12 cellular contexts compared by ENCODE assay signal in the genomic region with DNA sequence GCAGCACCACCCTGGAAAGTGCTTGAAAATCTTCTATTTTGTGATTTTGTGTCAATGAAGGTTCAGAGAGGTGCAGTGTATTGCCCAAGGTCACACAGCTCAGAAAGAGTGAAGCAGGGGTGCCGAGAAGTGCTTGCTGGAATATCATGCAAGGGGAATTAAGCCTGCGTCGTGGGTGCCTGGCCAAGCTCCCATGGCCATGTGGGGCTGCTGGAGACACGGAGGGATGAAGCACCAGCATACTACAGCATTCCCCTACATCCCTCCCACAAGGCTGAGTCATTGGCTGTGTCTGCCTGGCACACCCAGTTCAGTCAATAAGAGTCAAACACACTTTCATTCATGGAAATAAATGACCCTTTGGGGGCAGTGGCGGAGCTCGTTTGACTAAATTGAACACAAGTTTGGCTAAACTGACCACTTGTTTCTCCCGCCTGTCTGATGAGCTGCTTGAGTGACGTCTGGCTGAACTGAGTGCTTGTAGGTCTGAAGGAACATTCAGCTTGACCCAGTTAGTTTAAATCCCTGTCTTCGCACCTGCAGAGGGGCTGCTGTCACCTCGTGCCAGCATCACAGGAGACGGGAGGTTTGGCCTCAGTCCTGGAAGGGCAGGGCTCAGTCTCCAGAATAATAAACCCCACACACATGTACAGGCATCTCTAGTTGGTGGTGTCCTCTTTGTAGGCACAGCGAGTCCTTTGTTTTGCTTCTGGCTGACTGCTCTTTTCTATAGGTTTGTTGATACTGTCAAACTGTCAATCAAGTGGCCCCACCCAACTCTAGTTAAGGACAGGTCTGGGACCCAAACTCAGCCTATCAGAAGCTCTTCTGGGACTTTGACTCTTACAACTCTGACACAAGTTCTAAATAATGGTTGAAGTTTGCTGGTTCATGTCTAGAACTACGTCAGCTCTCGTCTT. TPM values are rescaled to one million over a fixed set of nuclear protein-coding genes. Genes with fewer than 3 reads are reported as not detected.
A peak's percentile ranks its signal among the peaks of the same experiment; 100 is the strongest.
DNase-seq lines count a peak whose midpoint lies in the region; ATAC-seq, FAIRE-seq and TF ChIP-seq lines count a peak whose summit lies in the region.
"Had no signal": no experiment of that assay in that cellular context is flagged by ENCODE, and none has a peak within 500 bp of the region (broad histone marks: within the 10 kb centered on the region; RNA-seq: fewer than 3 reads in every experiment).

No MANE protein-coding gene starts in this region.

- H3K4me3 ChIP-seq in A549 (no peak overlapping the region), astrocyte of the spinal cord (ENCODE audit: low read depth, low read length) (no peak overlapping the region)
- H3K4me3 ChIP-seq: colonic mucosa had no signal

- TF ChIP-seq RAD21 in A549 (conservative IDR thresholded peaks at IDR 0.05 in 1 of 2, IDR thresholded peaks at IDR 0.05 in 1 of 2) = peak; percentile 58 to 75

- peak overlapping the region; percentile 70 for H3K4me2 ChIP-seq in A549

- CTCF ChIA-PET in A549 (lab: Yijun Ruan, JAX) = interaction anchor here (0.6 to 32.6 kb wide), 30 partner anchors 8 to 608 kb away, joined by 3 to 818 read pairs (median 3); a partner anchor contains a TSS

- peak; percentile 85 to 93 for ATAC-seq in A549
- ATAC-seq in GM21619 (IDR thresholded peaks at IDR 0.05; ENCODE audit: unreplicated experiment) = no peak

- peak in 1 of 2 experiments; percentile 51; a peak in 2 of 5 replicates for TF ChIP-seq EP300 in A549 (IDR thresholded peaks at IDR 0.05)

- H3K9me3 ChIP-seq in A549 = no peaks in the 10 kb centered on the region
- H3K9me3 ChIP-seq: colonic mucosa had no signal

- POLR2A ChIA-PET in A549 (lab: Yijun Ruan, JAX) = interaction anchor here (1.0 to 1.8 kb wide), 4 partner anchors 17 to 48 kb away, joined by 3 to 13 read pairs (median 8); no protein-coding TSS in a partner anchor

- TF ChIP-seq POLR2A in A549 (IDR thresholded peaks at IDR 0.05; ENCODE audit: low read length) = peak; percentile 37; the same call in 1 of the 2 replicates

- DNase-seq in A549 (ENCODE audit: low read depth in 1 of 2, low spot score in 1 of 2) (peak; percentile 92 to 95), HPDE6-E6E7 (ENCODE audit: extremely low spot score) (peak; percentile 100), astrocyte of the spinal cord (ENCODE audit: low read depth, low spot score) (peak; percentile 87), kidney glomerular epithelial cell (lab: John Stamatoyannopoulos, UW) (peak; percentile 87), NCI-H187 (lab: John Stamatoyannopoulos, UW) (no peak), GM19239 (ENCODE audit: insufficient read length, low spot score) (no peak)
- no peak for DNase-seq in stimulated activated CD4-positive, alpha-beta T cell treated with anti-CD3 and anti-CD28 coated beads, Interleukin-4, amount 100 ng/mL, for 4 hours
- DNase-seq: activated CD4-positive, alpha-beta T cell treated with anti-CD3 and anti-CD28 coated beads for 1 hour; colonic mucosa; MV-4-11; nephron progenitor cell had no signal

- whole genome bisulfite sequencing in A549 (ENCODE audit: missing lambda C conversion rate) = 33% methylated on average over 12 of the region's 14 CpGs

- H3K27ac ChIP-seq in A549 = peak overlapping the region; percentile 91 to 93
- H3K27ac ChIP-seq: colonic mucosa had no signal

- in situ Hi-C loops in astrocyte of the spinal cord (cut with HindIII; ENCODE audit: low sequenced_read_pairs) = no loop called here

- FAIRE-seq in A549 (lab: Jason Lieb, UNC) (peak; percentile 84), GM19239 (lab: Jason Lieb, UNC) (no peak)

- peak; percentile 45 for TF ChIP-seq CTCF in A549 (IDR thresholded peaks at IDR 0.05)
- no peak for TF ChIP-seq CTCF in astrocyte of the spinal cord (IDR thresholded peaks at IDR 0.05; ENCODE audit: low read depth, low read length)

- H3K4me1 ChIP-seq in A549 = peaks cover 58% of the 10 kb centered on the region
- H3K4me1 ChIP-seq: colonic mucosa had no signal

TF ChIP-seq in A549, 52 proteins besides CTCF, POLR2A, EP300 and RAD21 (continues in another document):
- TF ChIP-seq HEYL (CRISPR knock-in tag; IDR thresholded peaks at IDR 0.05) = no peak
- peak; percentile 59 for TF ChIP-seq MAFK (IDR thresholded peaks at IDR 0.05; ENCODE audit: partially characterized antibody)
- TF ChIP-seq GATA3 (IDR thresholded peaks at IDR 0.05; ENCODE audit: borderline replicate concordance) = peak; percentile 35; the same call in 1 of the 2 replicates
- no peak for TF ChIP-seq HDAC2 (IDR thresholded peaks at IDR 0.05)
- TF ChIP-seq EHF (CRISPR knock-in tag; IDR thresholded peaks at IDR 0.05) = no peak
- TF ChIP-seq RARB (CRISPR knock-in tag; IDR thresholded peaks at IDR 0.05) = no peak
- no peak for TF ChIP-seq CEBPB (IDR thresholded peaks at IDR 0.05)
- TF ChIP-seq RFX5 (IDR thresholded peaks at IDR 0.05) = 0 out of 2 replicates have a peak, but pooled peaks have one; percentile 41
- TF ChIP-seq, protein P1, sequence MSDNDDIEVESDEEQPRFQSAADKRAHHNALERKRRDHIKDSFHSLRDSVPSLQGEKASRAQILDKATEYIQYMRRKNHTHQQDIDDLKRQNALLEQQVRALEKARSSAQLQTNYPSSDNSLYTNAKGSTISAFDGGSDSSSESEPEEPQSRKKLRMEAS (IDR thresholded peaks at IDR 0.05) = peak; percentile 93
- no peak for TF ChIP-seq KDM5A (IDR thresholded peaks at IDR 0.05)
- peak; percentile 60 for TF ChIP-seq SMC3 (IDR thresholded peaks at IDR 0.05)
- no peak for TF ChIP-seq BHLHE40 (IDR thresholded peaks at IDR 0.05; ENCODE audit: low read depth, low read length)
- TF ChIP-seq ZSCAN20 (CRISPR knock-in tag; IDR thresholded peaks at IDR 0.05) = no peak
- no peak for TF ChIP-seq EHMT2 (IDR thresholded peaks at IDR 0.05; ENCODE audit: low read depth)
- TF ChIP-seq, protein P2, sequence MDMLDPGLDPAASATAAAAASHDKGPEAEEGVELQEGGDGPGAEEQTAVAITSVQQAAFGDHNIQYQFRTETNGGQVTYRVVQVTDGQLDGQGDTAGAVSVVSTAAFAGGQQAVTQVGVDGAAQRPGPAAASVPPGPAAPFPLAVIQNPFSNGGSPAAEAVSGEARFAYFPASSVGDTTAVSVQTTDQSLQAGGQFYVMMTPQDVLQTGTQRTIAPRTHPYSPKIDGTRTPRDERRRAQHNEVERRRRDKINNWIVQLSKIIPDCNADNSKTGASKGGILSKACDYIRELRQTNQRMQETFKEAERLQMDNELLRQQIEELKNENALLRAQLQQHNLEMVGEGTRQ (IDR thresholded peaks at IDR 0.05) = peak; percentile 15; the same call in 1 of the 2 replicates
- TF ChIP-seq, protein P3, sequence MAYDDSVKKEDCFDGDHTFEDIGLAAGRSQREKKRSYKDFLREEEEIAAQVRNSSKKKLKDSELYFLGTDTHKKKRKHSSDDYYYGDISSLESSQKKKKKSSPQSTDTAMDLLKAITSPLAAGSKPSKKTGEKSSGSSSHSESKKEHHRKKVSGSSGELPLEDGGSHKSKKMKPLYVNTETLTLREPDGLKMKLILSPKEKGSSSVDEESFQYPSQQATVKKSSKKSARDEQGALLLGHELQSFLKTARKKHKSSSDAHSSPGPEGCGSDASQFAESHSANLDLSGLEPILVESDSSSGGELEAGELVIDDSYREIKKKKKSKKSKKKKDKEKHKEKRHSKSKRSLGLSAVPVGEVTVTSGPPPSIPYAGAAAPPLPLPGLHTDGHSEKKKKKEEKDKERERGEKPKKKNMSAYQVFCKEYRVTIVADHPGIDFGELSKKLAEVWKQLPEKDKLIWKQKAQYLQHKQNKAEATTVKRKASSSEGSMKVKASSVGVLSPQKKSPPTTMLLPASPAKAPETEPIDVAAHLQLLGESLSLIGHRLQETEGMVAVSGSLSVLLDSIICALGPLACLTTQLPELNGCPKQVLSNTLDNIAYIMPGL (CRISPR knock-in tag; IDR thresholded peaks at IDR 0.05; ENCODE audit: borderline replicate concordance) = no peak
- no peak for TF ChIP-seq ESRRA (IDR thresholded peaks at IDR 0.05; ENCODE audit: borderline replicate concordance, low read length)
- no peak for TF ChIP-seq FOSB (CRISPR knock-in tag; IDR thresholded peaks at IDR 0.05)
- TF ChIP-seq NR3C1 (IDR thresholded peaks at IDR 0.05) = no peak
- peak; percentile 77 to 81; a peak in 4 of 5 replicates for TF ChIP-seq JUN (IDR thresholded peaks at IDR 0.05)
- TF ChIP-seq RNF2 (IDR thresholded peaks at IDR 0.05; ENCODE audit: borderline replicate concordance, low read depth) = no peak
- no peak for TF ChIP-seq CHD2 (IDR thresholded peaks at IDR 0.05; ENCODE audit: low read length, partially characterized antibody)
- no peak for TF ChIP-seq TP53 (CRISPR knock-in tag; IDR thresholded peaks at IDR 0.05)
- TF ChIP-seq MAZ (IDR thresholded peaks at IDR 0.05; ENCODE audit: borderline replicate concordance, low read depth, low read length) = no peak
- TF ChIP-seq HOXB5 (CRISPR knock-in tag; IDR thresholded peaks at IDR 0.05) = peak; percentile 57; the same call in 1 of the 2 replicates
- no peak for TF ChIP-seq SREBF2 (IDR thresholded peaks at IDR 0.05)

RNA-seq across cellular contexts. Expression of a gene that starts 8.4 kb away (rescaled TPM):
- polyA plus RNA-seq in A549 (2011; rRNA removed) (173 TPM in 2 replicates), A549 (2017; fragmentation: RNase III; extraction: RNeasy Plus Mini Kit Qiagen cat#74134 plus additional on column Dnase treatment) (348 to 469 TPM (median 441 TPM) in 3 replicates)
- 164 and 192 TPM in 2 replicates for polyA plus RNA-seq in A549 (2012; cell fraction: cytosol; rRNA removed)
- polyA plus RNA-seq in A549 (2012; cell fraction: nucleus; rRNA removed) = 241 and 325 TPM in 2 replicates
- 181 and 216 TPM in 2 replicates for polyA minus RNA-seq in A549 (2011; rRNA and poly(A)+ RNA removed)

Comparison
In these comparisons a context has a peak if more than half of its experiments do, and no peak if none do; other contexts are left out.
1. DNase-seq: peak in A549 (2 of 2), HPDE6-E6E7 (single experiment), astrocyte of the spinal cord (single experiment) and kidney glomerular epithelial cell (single experiment); none in NCI-H187 (0 of 2), GM19239 (single experiment) and stimulated activated CD4-positive, alpha-beta T cell treated with anti-CD3 and anti-CD28 coated beads, Interleukin-4, amount 100 ng/mL, for 4 hours (0 of 2).